21 cellular contexts compared by ENCODE assay signal in genomic region chr15:65331811-65332210, GRCh38. TPM values are rescaled to one million over a fixed set of nuclear protein-coding genes. Genes with fewer than 3 reads are reported as not detected.
DNase-seq lines count a peak whose midpoint lies in the region; ATAC-seq, FAIRE-seq and TF ChIP-seq lines count a peak whose summit lies in the region.
"Had no signal": no experiment of that assay in that cellular context is flagged by ENCODE, and none has a peak within 500 bp of the region (broad histone marks: within the 10 kb centered on the region; RNA-seq: fewer than 3 reads in every experiment).

No MANE protein-coding gene starts in this region.

- no peak for TF ChIP-seq EP300 in HepG2 (IDR thresholded peaks at IDR 0.05; ENCODE audit: low read depth in 2 of 2, low read length in 2 of 2)
- no peak for TF ChIP-seq EP300 in HepG2 (CRISPR knock-in tag; IDR thresholded peaks at IDR 0.05; ENCODE audit: borderline replicate concordance)
- TF ChIP-seq EP300 in sigmoid colon (IDR thresholded peaks at IDR 0.05), result no peak

- H3K4me3 ChIP-seq in HepG2 (replicated peaks in 1 of 3; ENCODE audit: insufficient read depth in 1 of 3, low read depth in 2 of 3, low read length in 3 of 3), result no peak overlapping the region
- no peak overlapping the region for H3K4me3 ChIP-seq in right lobe of liver
- H3K4me3 ChIP-seq in NT2/D1 (ENCODE audit: insufficient read length, low read depth), result no peak overlapping the region
- H3K4me3 ChIP-seq in kidney (ENCODE audit: low read length in 2 of 2), result no peak overlapping the region
- no peak overlapping the region for H3K4me3 ChIP-seq in sigmoid colon
- H3K4me3 ChIP-seq: A549, BLaER1, PC-9, SJSA1 had no signal

- WGBS in HepG2 (ENCODE audit: low lambda C conversion rate), result 100% methylated on average over 6 of the region's 7 CpGs
- WGBS in right lobe of liver (ENCODE audit: insufficient coverage, low coverage, low lambda C conversion rate, missing lambda C conversion rate), result 84% methylated on average over 3 of the region's 7 CpGs
- WGBS in sigmoid colon, 2 donors, result 50 to 69% methylated on average over 7 of the region's 7 CpGs

- H3K4me3 Mint-ChIP-seq in activated CD8-positive, alpha-beta T cell treated with anti-CD3 and anti-CD28 coated beads for 36 hours, result no peak overlapping the region
- H3K4me3 Mint-ChIP-seq: CD4-positive, alpha-beta memory T cell had no signal

- H3K27me3 Mint-ChIP-seq in activated CD8-positive, alpha-beta T cell treated with anti-CD3 and anti-CD28 coated beads for 36 hours, result peaks cover 3% of the 10 kb centered on the region

- CTCF ChIA-PET in HepG2 (lab: Yijun Ruan, JAX; ENCODE audit: low intra/inter-chr PET ratio, low total read pairs), result no interaction called here
- CTCF ChIA-PET in activated CD8-positive, alpha-beta T cell treated with anti-CD3 and anti-CD28 coated beads for 36 hours (lab: Charles Lee), result no interaction called here

- in situ Hi-C loops in HepG2 (cut with HindIII; ENCODE audit: extremely low pct_ligation_motif_present, low pct_unique_long_range_greater_than_20kb), result no loop called here

- DNase-seq in HepG2 (ENCODE audit: low spot score), result no peak
- DNase-seq in right lobe of liver, result no peak
- no peak for DNase-seq in NT2/D1 (ENCODE audit: low read depth, low spot score)
- peak; percentile 48 for DNase-seq in kidney
- no peak for DNase-seq in activated naive CD4-positive, alpha-beta T cell treated with anti-CD3 and anti-CD28 coated beads, Interleukin-2, amount 50 U/mL, for 72 hours (ENCODE audit: low spot score in 2 of 2)
- no peak for DNase-seq in activated CD8-positive, alpha-beta T cell treated with anti-CD3 and anti-CD28 coated beads for 36 hours
- no peak for DNase-seq in sigmoid colon
- DNase-seq: Calu3; CD4-positive, alpha-beta memory T cell; NCI-H1436 treated with DMSO at 0.1 percent for 48 hours; NCI-H2081 treated with DMSO at 0.1 percent for 48 hours; NCI-H748 treated with DMSO at 0.1 percent for 48 hours; PC-9; SW 1271 had no signal

- ATAC-seq in HepG2 (no peak), right lobe of liver (no peak)
- no peak for ATAC-seq in activated naive CD4-positive, alpha-beta T cell treated with anti-CD3 and anti-CD28 coated beads, Interleukin-2, amount 50 U/mL, for 72 hours
- ATAC-seq in activated CD8-positive, alpha-beta T cell treated with anti-CD3 and anti-CD28 coated beads for 36 hours, result no peak
- ATAC-seq: A549 had no signal

- POLR2A ChIA-PET in HepG2 (lab: Yijun Ruan, JAX), result no interaction called here
- POLR2A ChIA-PET in activated CD8-positive, alpha-beta T cell treated with anti-CD3 and anti-CD28 coated beads for 36 hours (lab: Charles Lee), result no interaction called here

- H3K9ac ChIP-seq in HepG2 (ENCODE audit: insufficient read depth, low read depth, low read length) (no peak overlapping the region), NT2/D1 (ENCODE audit: insufficient read length, low read depth) (peak overlapping the region; percentile 17), kidney (ENCODE audit: low read length in 2 of 2) (no peak overlapping the region)
- H3K9ac ChIP-seq: BLaER1 had no signal

- H2AFZ ChIP-seq in HepG2 (ENCODE audit: low read length), result no peak overlapping the region
- H2AFZ ChIP-seq: PC-9 had no signal

- FAIRE-seq in HepG2 (lab: Jason Lieb, UNC) (no peak), kidney (lab: Jason Lieb, UNC) (no peak)
- FAIRE-seq: A549, GM12892, H1 had no signal

- no peaks in the 10 kb centered on the region for H3K4me1 ChIP-seq in HepG2 (ENCODE audit: insufficient read depth, low read length)
- H3K4me1 ChIP-seq in right lobe of liver, result no peaks in the 10 kb centered on the region
- H3K4me1 ChIP-seq in NT2/D1 (ENCODE audit: insufficient read depth, insufficient read length), result peaks cover 33% of the 10 kb centered on the region
- no peaks in the 10 kb centered on the region for H3K4me1 ChIP-seq in kidney (ENCODE audit: control insufficient read depth in 1 of 2, insufficient read depth in 1 of 2, low read depth in 1 of 2, low read length in 2 of 2)
- no peaks in the 10 kb centered on the region for H3K4me1 ChIP-seq in sigmoid colon
- H3K4me1 ChIP-seq: A549, SJSA1 had no signal

- TF ChIP-seq POLR2A in HepG2 (IDR thresholded peaks at IDR 0.05; ENCODE audit: insufficient read depth in 1 of 2, low read depth in 2 of 2, low read length in 2 of 2) (no peak), right lobe of liver (IDR thresholded peaks at IDR 0.05) (no peak), sigmoid colon (IDR thresholded peaks at IDR 0.05) (no peak)

- H3K9me3 ChIP-seq in HepG2 (ENCODE audit: low read length) (no peaks in the 10 kb centered on the region), right lobe of liver (no peaks in the 10 kb centered on the region), NT2/D1 (ENCODE audit: insufficient read depth, low read length) (no peaks in the 10 kb centered on the region), kidney (ENCODE audit: control insufficient read depth in 1 of 2, low read length in 2 of 2) (no peaks in the 10 kb centered on the region), sigmoid colon (no peaks in the 10 kb centered on the region)
- H3K9me3 ChIP-seq: A549, BLaER1, SJSA1 had no signal

- BruUV-seq in HepG2 (replicated peaks; lab: Mats Ljungman, UMichigan), result no TSS peak

- H3K27me3 ChIP-seq in HepG2 (ENCODE audit: control insufficient read depth in 1 of 2, insufficient read depth in 2 of 2, low read length in 2 of 2), result no peaks in the 10 kb centered on the region
- H3K27me3 ChIP-seq in right lobe of liver, result no peaks in the 10 kb centered on the region
- no peaks in the 10 kb centered on the region for H3K27me3 ChIP-seq in NT2/D1 (ENCODE audit: insufficient read depth, insufficient read length)
- H3K27me3 ChIP-seq in sigmoid colon, result no peaks in the 10 kb centered on the region
- H3K27me3 ChIP-seq: BLaER1, SJSA1 had no signal

- TF ChIP-seq CTCF in HepG2 (CRISPR knock-in tag; IDR thresholded peaks at IDR 0.05), result no peak
- TF ChIP-seq CTCF in right lobe of liver (IDR thresholded peaks at IDR 0.05), result no peak
- no peak for TF ChIP-seq CTCF in kidney (IDR thresholded peaks at IDR 0.05; ENCODE audit: borderline replicate concordance, extremely low read depth, insufficient read depth)
- TF ChIP-seq CTCF in activated CD8-positive, alpha-beta T cell treated with anti-CD3 and anti-CD28 coated beads for 36 hours (IDR thresholded peaks at IDR 0.05), result no peak
- no peak for TF ChIP-seq CTCF in sigmoid colon (IDR thresholded peaks at IDR 0.05)

- H3K36me3 ChIP-seq in HepG2 (replicated peaks in 1 of 2; ENCODE audit: control insufficient read depth in 1 of 2, insufficient read depth in 2 of 2, low read length in 2 of 2) (peaks cover 32 to 63% of the 10 kb centered on the region in 2 experiments; a peak in 4 of 5 replicates), right lobe of liver (no peaks in the 10 kb centered on the region), NT2/D1 (ENCODE audit: insufficient read depth, insufficient read length, low read length) (peaks cover 79% of the 10 kb centered on the region), kidney (ENCODE audit: control insufficient read depth in 1 of 2, insufficient read depth in 2 of 2, low read length in 2 of 2) (no peaks in the 10 kb centered on the region), sigmoid colon (no peaks in the 10 kb centered on the region)
- H3K36me3 ChIP-seq: BLaER1, SJSA1 had no signal

- H3K27ac Mint-ChIP-seq in activated naive CD4-positive, alpha-beta T cell treated with anti-CD3 and anti-CD28 coated beads, Interleukin-2, amount 50 U/mL, for 72 hours, result no peak overlapping the region
- no peak overlapping the region for H3K27ac Mint-ChIP-seq in activated CD8-positive, alpha-beta T cell treated with anti-CD3 and anti-CD28 coated beads for 36 hours
- H3K27ac Mint-ChIP-seq: CD4-positive, alpha-beta memory T cell had no signal

- H3K9me3 Mint-ChIP-seq in activated naive CD4-positive, alpha-beta T cell treated with anti-CD3 and anti-CD28 coated beads, Interleukin-2, amount 50 U/mL, for 72 hours, result no peaks in the 10 kb centered on the region
- H3K9me3 Mint-ChIP-seq in activated CD8-positive, alpha-beta T cell treated with anti-CD3 and anti-CD28 coated beads for 36 hours, result no peaks in the 10 kb centered on the region
- H3K9me3 Mint-ChIP-seq: CD4-positive, alpha-beta memory T cell had no signal

- no peak overlapping the region for H3K4me2 ChIP-seq in HepG2 (ENCODE audit: low read depth, low read length)
- H3K4me2 ChIP-seq: A549, PC-9 had no signal

- intact Hi-C loops in HepG2 (cut with micrococcal nuclease; ENCODE audit: unreplicated experiment), result no loop called here
- intact Hi-C loops in right lobe of liver (cut with DNase I), result no loop called here
- intact Hi-C loops in kidney (cut with DNase I), result no loop called here
- intact Hi-C loops in activated CD8-positive, alpha-beta T cell treated with anti-CD3 and anti-CD28 coated beads for 36 hours (cut with micrococcal nuclease), result no loop called here
- intact Hi-C loops in sigmoid colon (cut with DNase I), result no loop called here

- no peaks in the 10 kb centered on the region for H4K20me1 ChIP-seq in HepG2 (ENCODE audit: insufficient read depth, low read length)
- H4K20me1 ChIP-seq: BLaER1 had no signal

- no peaks in the 10 kb centered on the region for H3K4me1 Mint-ChIP-seq in activated CD8-positive, alpha-beta T cell treated with anti-CD3 and anti-CD28 coated beads for 36 hours (ENCODE audit: low read depth)
- H3K4me1 Mint-ChIP-seq: CD4-positive, alpha-beta memory T cell had no signal

- no peak for TF ChIP-seq RAD21 in HepG2 (CRISPR knock-in tag; IDR thresholded peaks at IDR 0.05)

- H3K79me2 ChIP-seq in HepG2 (ENCODE audit: insufficient read depth, low read length), result no peaks in the 10 kb centered on the region

- H3K27ac ChIP-seq in HepG2 (ENCODE audit: extremely low read length, insufficient read depth, low read length), result no peak overlapping the region
- no peak overlapping the region for H3K27ac ChIP-seq in right lobe of liver
- H3K27ac ChIP-seq in kidney (ENCODE audit: low read depth in 2 of 2, low read length in 2 of 2), result no peak overlapping the region
- H3K27ac ChIP-seq in sigmoid colon, result no peak overlapping the region
- H3K27ac ChIP-seq: A549, BLaER1, PC-9, SJSA1 had no signal

- H3K36me3 Mint-ChIP-seq in activated naive CD4-positive, alpha-beta T cell treated with anti-CD3 and anti-CD28 coated beads, Interleukin-2, amount 50 U/mL, for 72 hours, result no peaks in the 10 kb centered on the region
- H3K36me3 Mint-ChIP-seq in activated CD8-positive, alpha-beta T cell treated with anti-CD3 and anti-CD28 coated beads for 36 hours (ENCODE audit: low read depth), result no peaks in the 10 kb centered on the region
- H3K36me3 Mint-ChIP-seq: CD4-positive, alpha-beta memory T cell had no signal

RNA-seq across cellular contexts. Expression of gene RNU5B-1, which starts 27.3 kb away (rescaled TPM):
- total RNA-seq in HepG2 (2016; rRNA removed; fragmentation: Illumina TruSeq; extraction: Trizol) (417 and 1,646 TPM in 2 replicates), right lobe of liver (10 to 100 TPM in 2 of 6 experiments, not detected in 4; 11.0 to 35.4 TPM), kidney (54.0 TPM), sigmoid colon (not detected)
- total RNA-seq in HepG2 (2016; cell fraction: cytosol; rRNA removed; fragmentation: Illumina TruSeq; extraction: Trizol; ENCODE audit: low read depth), result 2,099 and 2,605 TPM in 2 replicates
- total RNA-seq in HepG2 (2016; cell fraction: insoluble cytoplasmic fraction; rRNA removed; fragmentation: Illumina TruSeq; extraction: Trizol), result 240 and 1,608 TPM in 2 replicates
- 403 and 510 TPM in 2 replicates for total RNA-seq in HepG2 (2016; cell fraction: membrane; rRNA removed; fragmentation: Illumina TruSeq; extraction: Trizol)
- total RNA-seq in HepG2 (2016; cell fraction: nucleus; rRNA removed; fragmentation: Illumina TruSeq; extraction: Trizol), result 7,864 and 11,549 TPM in 2 replicates
- polyA plus RNA-seq in HepG2 (2011; rRNA removed) (not detected in 2 replicates), kidney (ENCODE audit: insufficient read depth, low read depth, low replicate concordance) (not detected), sigmoid colon (not detected)
- not detected in 2 replicates for polyA plus RNA-seq in HepG2 (2011; cell fraction: cytosol; rRNA removed)
- polyA plus RNA-seq in HepG2 (2011; cell fraction: nucleus; rRNA removed), result under 0.01 TPM in 2 replicates
- polyA plus RNA-seq in HepG2 (2012), result not detected in 2 replicates
- polyA plus RNA-seq in HepG2 (2016; cell fraction: cytosol; fragmentation: Illumina TruSeq; extraction: Trizol; ENCODE audit: low read depth), result 44.4 TPM in 1 of 2 replicates, not detected in the other
- not detected in 2 replicates for polyA plus RNA-seq in HepG2 (2016; cell fraction: insoluble cytoplasmic fraction; fragmentation: Illumina TruSeq; extraction: Trizol; ENCODE audit: low read depth)
- polyA plus RNA-seq in HepG2 (2016; cell fraction: membrane; fragmentation: Illumina TruSeq; extraction: Trizol; ENCODE audit: low read depth), result not detected in 2 replicates
- not detected in 2 replicates for polyA plus RNA-seq in HepG2 (2016; cell fraction: nucleus; fragmentation: Illumina TruSeq; extraction: Trizol; ENCODE audit: insufficient read depth, low read depth)
- polyA minus RNA-seq in HepG2 (2011; rRNA and poly(A)+ RNA removed; ENCODE audit: low replicate concordance), result under 0.01 TPM in 2 replicates
- polyA minus RNA-seq in HepG2 (2011; cell fraction: cytosol; rRNA and poly(A)+ RNA removed), result 1,229 and 3,173 TPM in 2 replicates
- under 0.01 TPM in 2 replicates for polyA minus RNA-seq in HepG2 (2011; cell fraction: nucleus; rRNA and poly(A)+ RNA removed)
- not detected for total RNA-seq in activated naive CD4-positive, alpha-beta T cell treated with anti-CD3 and anti-CD28 coated beads, Interleukin-2, amount 50 U/mL, for 72 hours
- total RNA-seq in activated CD8-positive, alpha-beta T cell treated with anti-CD3 and anti-CD28 coated beads for 36 hours, result not detected
- total RNA-seq: H1, MCF 10A, NCI-H460, PC-9, SJSA1 had no signal
- polyA plus RNA-seq: A549; CD4-positive, alpha-beta memory T cell; H1 had no signal

RNA-seq across cellular contexts. Expression of gene RNU5A-1, which starts 36.0 kb away (rescaled TPM):
- total RNA-seq in HepG2 (2016; rRNA removed; fragmentation: Illumina TruSeq; extraction: Trizol) (292 and 3,645 TPM in 2 replicates), right lobe of liver (not detected), kidney (not detected), sigmoid colon (not detected)
- total RNA-seq in HepG2 (2016; cell fraction: cytosol; rRNA removed; fragmentation: Illumina TruSeq; extraction: Trizol; ENCODE audit: low read depth), result 5,468 and 5,947 TPM in 2 replicates
- 514 and 3,325 TPM in 2 replicates for total RNA-seq in HepG2 (2016; cell fraction: insoluble cytoplasmic fraction; rRNA removed; fragmentation: Illumina TruSeq; extraction: Trizol)
- 1,210 and 1,231 TPM in 2 replicates for total RNA-seq in HepG2 (2016; cell fraction: membrane; rRNA removed; fragmentation: Illumina TruSeq; extraction: Trizol)
- total RNA-seq in HepG2 (2016; cell fraction: nucleus; rRNA removed; fragmentation: Illumina TruSeq; extraction: Trizol), result 14,015 and 18,308 TPM in 2 replicates
- polyA plus RNA-seq in HepG2 (2011; rRNA removed) (not detected in 2 replicates), kidney (ENCODE audit: insufficient read depth, low read depth, low replicate concordance) (not detected), sigmoid colon (not detected)
- not detected in 2 replicates for polyA plus RNA-seq in HepG2 (2011; cell fraction: cytosol; rRNA removed)
- polyA plus RNA-seq in HepG2 (2011; cell fraction: nucleus; rRNA removed), result not detected in 2 replicates
- polyA plus RNA-seq in HepG2 (2012), result not detected in 2 replicates
- polyA plus RNA-seq in HepG2 (2016; cell fraction: cytosol; fragmentation: Illumina TruSeq; extraction: Trizol; ENCODE audit: low read depth), result 55.5 TPM in 1 of 2 replicates, not detected in the other
- polyA plus RNA-seq in HepG2 (2016; cell fraction: insoluble cytoplasmic fraction; fragmentation: Illumina TruSeq; extraction: Trizol; ENCODE audit: low read depth), result not detected in 2 replicates
- not detected in 2 replicates for polyA plus RNA-seq in HepG2 (2016; cell fraction: membrane; fragmentation: Illumina TruSeq; extraction: Trizol; ENCODE audit: low read depth)
- not detected in 2 replicates for polyA plus RNA-seq in HepG2 (2016; cell fraction: nucleus; fragmentation: Illumina TruSeq; extraction: Trizol; ENCODE audit: insufficient read depth, low read depth)
- under 0.01 TPM in 2 replicates for polyA minus RNA-seq in HepG2 (2011; rRNA and poly(A)+ RNA removed; ENCODE audit: low replicate concordance)
- 527 and 1,161 TPM in 2 replicates for polyA minus RNA-seq in HepG2 (2011; cell fraction: cytosol; rRNA and poly(A)+ RNA removed)
- polyA minus RNA-seq in HepG2 (2011; cell fraction: nucleus; rRNA and poly(A)+ RNA removed), result under 0.01 TPM in 2 replicates
- total RNA-seq in activated naive CD4-positive, alpha-beta T cell treated with anti-CD3 and anti-CD28 coated beads, Interleukin-2, amount 50 U/mL, for 72 hours, result not detected
- not detected for total RNA-seq in activated CD8-positive, alpha-beta T cell treated with anti-CD3 and anti-CD28 coated beads for 36 hours
- total RNA-seq: Calu3; CD4-positive, alpha-beta memory T cell; H1; MCF 10A; NCI-H460; PC-9; SJSA1 had no signal
- polyA plus RNA-seq: A549; CD4-positive, alpha-beta memory T cell; H1 had no signal

RNA-seq across cellular contexts. Expression of gene PARP16, which starts 45.1 kb away (rescaled TPM):
- 6.7 and 6.8 TPM in 2 replicates for total RNA-seq in HepG2 (2016; rRNA removed; fragmentation: Illumina TruSeq; extraction: Trizol)
- total RNA-seq in HepG2 (2016; cell fraction: cytosol; rRNA removed; fragmentation: Illumina TruSeq; extraction: Trizol; ENCODE audit: low read depth), result 4.9 and 6.3 TPM in 2 replicates
- 5.8 and 6.5 TPM in 2 replicates for total RNA-seq in HepG2 (2016; cell fraction: insoluble cytoplasmic fraction; rRNA removed; fragmentation: Illumina TruSeq; extraction: Trizol)
- total RNA-seq in HepG2 (2016; cell fraction: membrane; rRNA removed; fragmentation: Illumina TruSeq; extraction: Trizol), result 11.7 and 11.9 TPM in 2 replicates
- 8.4 and 9.2 TPM in 2 replicates for total RNA-seq in HepG2 (2016; cell fraction: nucleus; rRNA removed; fragmentation: Illumina TruSeq; extraction: Trizol)
- polyA plus RNA-seq in HepG2 (2011; rRNA removed), result 7.6 and 8.3 TPM in 2 replicates
- 6.1 and 7.9 TPM in 2 replicates for polyA plus RNA-seq in HepG2 (2011; cell fraction: cytosol; rRNA removed)
- 8.2 and 9.3 TPM in 2 replicates for polyA plus RNA-seq in HepG2 (2011; cell fraction: nucleus; rRNA removed)
- 9.2 and 9.4 TPM in 2 replicates for polyA plus RNA-seq in HepG2 (2012)
- polyA plus RNA-seq in HepG2 (2016; cell fraction: cytosol; fragmentation: Illumina TruSeq; extraction: Trizol; ENCODE audit: low read depth), result 6.6 and 8.4 TPM in 2 replicates
- 10.0 and 11.7 TPM in 2 replicates for polyA plus RNA-seq in HepG2 (2016; cell fraction: insoluble cytoplasmic fraction; fragmentation: Illumina TruSeq; extraction: Trizol; ENCODE audit: low read depth)
- polyA plus RNA-seq in HepG2 (2016; cell fraction: membrane; fragmentation: Illumina TruSeq; extraction: Trizol; ENCODE audit: low read depth), result 13.5 and 13.8 TPM in 2 replicates
- 11.6 and 13.2 TPM in 2 replicates for polyA plus RNA-seq in HepG2 (2016; cell fraction: nucleus; fragmentation: Illumina TruSeq; extraction: Trizol; ENCODE audit: insufficient read depth, low read depth)
- 9.3 and 10.7 TPM in 2 replicates for polyA minus RNA-seq in HepG2 (2011; rRNA and poly(A)+ RNA removed; ENCODE audit: low replicate concordance)
- 6.5 and 6.6 TPM in 2 replicates for polyA minus RNA-seq in HepG2 (2011; cell fraction: cytosol; rRNA and poly(A)+ RNA removed)
- 4.8 and 8.6 TPM in 2 replicates for polyA minus RNA-seq in HepG2 (2011; cell fraction: nucleus; rRNA and poly(A)+ RNA removed)
- total RNA-seq in right lobe of liver, result 10 to 100 TPM in 1 of 6 experiments, 1 to 10 TPM in 5; 6.9 to 11.3 (median 8.5) TPM
- total RNA-seq in kidney, result 7.8 TPM
- 7.0 TPM for polyA plus RNA-seq in kidney (ENCODE audit: insufficient read depth, low read depth, low replicate concordance)
- 10 to 100 TPM; 12.1 to 24.7 TPM for total RNA-seq in activated naive CD4-positive, alpha-beta T cell treated with anti-CD3 and anti-CD28 coated beads, Interleukin-2, amount 50 U/mL, for 72 hours
- total RNA-seq in activated CD8-positive, alpha-beta T cell treated with anti-CD3 and anti-CD28 coated beads for 36 hours, result 10 to 100 TPM; 17.9 to 20.5 TPM
- total RNA-seq in sigmoid colon, result 10 to 100 TPM in 2 of 4 donors, 1 to 10 TPM in 2; 4.4 to 12.5 (median 10.4) TPM
- polyA plus RNA-seq in sigmoid colon, result 10 to 100 TPM in 1 of 3 donors, 1 to 10 TPM in 2; 5.5 to 10.2 (median 8.4) TPM

RNA-seq across cellular contexts. Expression of gene IGDCC3, which starts 46.0 kb away (rescaled TPM):
- total RNA-seq in HepG2 (2016; rRNA removed; fragmentation: Illumina TruSeq; extraction: Trizol), result 31.2 and 51.8 TPM in 2 replicates
- 9.5 and 9.8 TPM in 2 replicates for total RNA-seq in HepG2 (2016; cell fraction: cytosol; rRNA removed; fragmentation: Illumina TruSeq; extraction: Trizol; ENCODE audit: low read depth)
- total RNA-seq in HepG2 (2016; cell fraction: insoluble cytoplasmic fraction; rRNA removed; fragmentation: Illumina TruSeq; extraction: Trizol), result 29.4 and 52.8 TPM in 2 replicates
- total RNA-seq in HepG2 (2016; cell fraction: membrane; rRNA removed; fragmentation: Illumina TruSeq; extraction: Trizol), result 40.5 and 40.6 TPM in 2 replicates
- 59.8 and 72.1 TPM in 2 replicates for total RNA-seq in HepG2 (2016; cell fraction: nucleus; rRNA removed; fragmentation: Illumina TruSeq; extraction: Trizol)
- polyA plus RNA-seq in HepG2 (2011; rRNA removed), result 30.1 and 35.7 TPM in 2 replicates
- polyA plus RNA-seq in HepG2 (2011; cell fraction: cytosol; rRNA removed), result 21.8 and 38.4 TPM in 2 replicates
- 46.7 and 64.4 TPM in 2 replicates for polyA plus RNA-seq in HepG2 (2011; cell fraction: nucleus; rRNA removed)
- polyA plus RNA-seq in HepG2 (2012), result 27.1 and 28.5 TPM in 2 replicates
- polyA plus RNA-seq in HepG2 (2016; cell fraction: cytosol; fragmentation: Illumina TruSeq; extraction: Trizol; ENCODE audit: low read depth), result 14.9 and 15.4 TPM in 2 replicates
- polyA plus RNA-seq in HepG2 (2016; cell fraction: insoluble cytoplasmic fraction; fragmentation: Illumina TruSeq; extraction: Trizol; ENCODE audit: low read depth), result 40.4 and 49.0 TPM in 2 replicates
- polyA plus RNA-seq in HepG2 (2016; cell fraction: membrane; fragmentation: Illumina TruSeq; extraction: Trizol; ENCODE audit: low read depth), result 39.5 and 45.0 TPM in 2 replicates
- 130 and 131 TPM in 2 replicates for polyA plus RNA-seq in HepG2 (2016; cell fraction: nucleus; fragmentation: Illumina TruSeq; extraction: Trizol; ENCODE audit: insufficient read depth, low read depth)
- polyA minus RNA-seq in HepG2 (2011; rRNA and poly(A)+ RNA removed; ENCODE audit: low replicate concordance), result 0.07 and 131 TPM in 2 replicates
- 57.3 and 61.0 TPM in 2 replicates for polyA minus RNA-seq in HepG2 (2011; cell fraction: cytosol; rRNA and poly(A)+ RNA removed)
- 23.1 and 27.6 TPM in 2 replicates for polyA minus RNA-seq in HepG2 (2011; cell fraction: nucleus; rRNA and poly(A)+ RNA removed)
- total RNA-seq in right lobe of liver, result not detected
- total RNA-seq in kidney, result 0.22 TPM
- polyA plus RNA-seq in kidney (ENCODE audit: insufficient read depth, low read depth, low replicate concordance), result 0.49 TPM
- total RNA-seq in activated naive CD4-positive, alpha-beta T cell treated with anti-CD3 and anti-CD28 coated beads, Interleukin-2, amount 50 U/mL, for 72 hours, result not detected
- total RNA-seq in activated CD8-positive, alpha-beta T cell treated with anti-CD3 and anti-CD28 coated beads for 36 hours, result not detected
- under 1 TPM in 3 of 4 donors, not detected in 1; under 0.01 to 0.55 (median 0.41) TPM for total RNA-seq in sigmoid colon
- under 1 TPM in 2 of 3 donors, not detected in 1; under 0.01 to 0.12 TPM for polyA plus RNA-seq in sigmoid colon
- total RNA-seq: Calu3; CD4-positive, alpha-beta memory T cell; MCF 10A; NCI-H460; SJSA1 had no signal
- polyA plus RNA-seq: CD4-positive, alpha-beta memory T cell had no signal

Comparison
In these comparisons a context has a peak if more than half of its experiments do, and no peak if none do; other contexts are left out.
1. RNA of gene RNU5A-1, which starts 36.0 kb away (total RNA-seq): 292 to 18,308 TPM in HepG2; not detected in kidney (single experiment), not detected in right lobe of liver, not detected in activated naive CD4-positive, alpha-beta T cell treated with anti-CD3 and anti-CD28 coated beads, Interleukin-2, amount 50 U/mL, for 72 hours, not detected in activated CD8-positive, alpha-beta T cell treated with anti-CD3 and anti-CD28 coated beads for 36 hours and not detected in sigmoid colon; every median in the first group is over 10 times any median in the second.